In genomic region chr3:49119439-49119838, GRCh38 we compare ENCODE assay signal across 10 cellular contexts.
DNase-seq lines count a peak whose midpoint lies in the region; ATAC-seq and TF ChIP-seq lines count a peak whose summit lies in the region.
"Had no signal": no experiment of that assay in that cellular context is flagged by ENCODE, and none has a peak within 500 bp of the region (broad histone marks: within the 10 kb centered on the region; RNA-seq: fewer than 3 reads in every experiment).

No MANE protein-coding gene starts in this region.

- no peaks in the 10 kb centered on the region for H3K27me3 Mint-ChIP-seq in nephron progenitor cell (ENCODE audit: low read depth, poor library complexity)

- TF ChIP-seq CTCF in MM.1S (IDR thresholded peaks at IDR 0.05; ENCODE audit: low read length), result no peak
- no peak for TF ChIP-seq CTCF in coronary artery (IDR thresholded peaks at IDR 0.05)
- TF ChIP-seq CTCF in nephron progenitor cell (IDR thresholded peaks at IDR 0.05), result no peak

- peaks cover 0 to 33% (median 5%) of the 10 kb centered on the region in 11 experiments; a peak in 9 of 22 replicates for H4K20me1 ChIP-seq in BLaER1 treated with 17β-estradiol and CSF1 and Interleukin-3, amounts not matched to agents 10 nM and 100 nM
- H4K20me1 ChIP-seq in MM.1S (ENCODE audit: insufficient read depth, low read length), result no peaks in the 10 kb centered on the region

- no peaks in the 10 kb centered on the region for H3K27me3 ChIP-seq in BLaER1 treated with 17β-estradiol and CSF1 and Interleukin-3, amounts not matched to agents 10 nM and 100 nM
- H3K27me3 ChIP-seq in MM.1S (replicated peaks; ENCODE audit: insufficient read depth, low read length), result peaks cover 3% of the 10 kb centered on the region; the same call in 1 of the 2 replicates
- H3K27me3 ChIP-seq: ovary had no signal

- peaks cover 12% of the 10 kb centered on the region for H3F3A ChIP-seq in MM.1S (ENCODE audit: insufficient read depth, low read length)

- H3K4me3 Mint-ChIP-seq in nephron progenitor cell, result peak overlapping the region; percentile 92

- H3K36me3 ChIP-seq in BLaER1 treated with 17β-estradiol and CSF1 and Interleukin-3, amounts not matched to agents 10 nM and 100 nM, result peaks cover 45 to 51% (median 47%) of the 10 kb centered on the region in 11 experiments
- 0 out of 2 replicates have a peak, but pooled peaks cover 3% of the 10 kb centered on the region for H3K36me3 ChIP-seq in MM.1S (replicated peaks; ENCODE audit: insufficient read depth, low read length)
- H3K36me3 ChIP-seq: ovary had no signal

- ATAC-seq in HG03565 (IDR thresholded peaks at IDR 0.05; ENCODE audit: unreplicated experiment), result no peak
- ATAC-seq in GM19455 (IDR thresholded peaks at IDR 0.05; ENCODE audit: unreplicated experiment), result no peak

- peaks cover 13% of the 10 kb centered on the region for H3K4me1 Mint-ChIP-seq in nephron progenitor cell

- H3K36me3 Mint-ChIP-seq in nephron progenitor cell (ENCODE audit: low read depth), result peaks cover 42% of the 10 kb centered on the region

- H3K9me3 Mint-ChIP-seq in nephron progenitor cell, result no peaks in the 10 kb centered on the region

- no peaks in the 10 kb centered on the region for H3K9me2 ChIP-seq in MM.1S (replicated peaks; ENCODE audit: insufficient read depth, low read length)

- H3K27ac Mint-ChIP-seq in nephron progenitor cell, result peak overlapping the region; percentile 96

- peaks cover 24% of the 10 kb centered on the region for H3K79me2 ChIP-seq in MM.1S (ENCODE audit: low read length)

- peak overlapping the region; percentile 90 to 97 (median 97); a peak in 21 of 22 replicates for H3K27ac ChIP-seq in BLaER1 treated with 17β-estradiol and CSF1 and Interleukin-3, amounts not matched to agents 10 nM and 100 nM
- H3K27ac ChIP-seq in MM.1S (ENCODE audit: low read length), result peak overlapping the region; percentile 68; the same call in 1 of the 2 replicates
- H3K27ac ChIP-seq in coronary artery, result peak overlapping the region; percentile 15 to 97

- H3K9ac ChIP-seq in BLaER1 treated with 17β-estradiol and CSF1 and Interleukin-3, amounts not matched to agents 10 nM and 100 nM, result peak overlapping the region; percentile 91 to 98 (median 96)
- H3K9ac ChIP-seq in MM.1S (ENCODE audit: low read length), result peak overlapping the region; percentile 96

- no peak overlapping the region for H2AFZ ChIP-seq in MM.1S (ENCODE audit: low read length)

- H3K9me3 ChIP-seq in BLaER1 treated with 17β-estradiol and CSF1 and Interleukin-3, amounts not matched to agents 10 nM and 100 nM (replicated peaks in 1 of 11), result no peaks in the 10 kb centered on the region
- no peaks in the 10 kb centered on the region for H3K9me3 ChIP-seq in MM.1S (replicated peaks; ENCODE audit: insufficient read depth, low read length)
- H3K9me3 ChIP-seq: ovary had no signal

- peaks cover 16 to 24% (median 21%) of the 10 kb centered on the region in 10 experiments for H3K4me1 ChIP-seq in BLaER1 treated with 17β-estradiol and CSF1 and Interleukin-3, amounts not matched to agents 10 nM and 100 nM
- peaks cover 8% of the 10 kb centered on the region for H3K4me1 ChIP-seq in MM.1S (ENCODE audit: low read length)

- H3K4me3 ChIP-seq in BLaER1 treated with 17β-estradiol and CSF1 and Interleukin-3, amounts not matched to agents 10 nM and 100 nM, result peak overlapping the region; percentile 86 to 99 (median 90)
- peak overlapping the region; percentile 92 for H3K4me3 ChIP-seq in MM.1S (ENCODE audit: low read length)
- H3K4me3 ChIP-seq in coronary artery, result peak overlapping the region; percentile 94

- H3K4me2 ChIP-seq in BLaER1 treated with 17β-estradiol and CSF1 and Interleukin-3, amounts not matched to agents 10 nM and 100 nM, result peak overlapping the region; percentile 95 to 99 (median 98)
- H3K4me2 ChIP-seq in MM.1S (ENCODE audit: low read depth, low read length), result peak overlapping the region; percentile 99

- DNase-seq in MM.1S (no peak), coronary artery (ENCODE audit: low spot score) (no peak), nephron progenitor cell (no peak), NCI-H1105 treated with DMSO at 0.1 percent for 48 hours (lab: John Stamatoyannopoulos, UW) (no peak), dedifferentiated amniotic fluid mesenchymal stem cell (ENCODE audit: extremely low spot score) (no peak)
- DNase-seq: RPMI8226 had no signal
